ENCODE assay signal across 1 cellular context in genomic region chr20:50745634-50746137, GRCh38.
TF ChIP-seq lines count a peak whose summit lies in the region.

No MANE protein-coding gene starts in this region.

TF ChIP-seq in liver, 16 proteins besides CTCF, POLR2A, EP300 and RAD21 (continued from another document):
- no peak for TF ChIP-seq YY1 (IDR thresholded peaks at IDR 0.05)
- TF ChIP-seq ATF3 (IDR thresholded peaks at IDR 0.05), result no peak
- no peak for TF ChIP-seq HNF4G (IDR thresholded peaks at IDR 0.05)
- TF ChIP-seq JUND (IDR thresholded peaks at IDR 0.05), result no peak
- no peak for TF ChIP-seq FOXA1 (IDR thresholded peaks at IDR 0.05)
- TF ChIP-seq ZBTB33 (IDR thresholded peaks at IDR 0.05), result no peak
- TF ChIP-seq HNF4A (conservative IDR thresholded peaks at IDR 0.05), result no peak
- TF ChIP-seq MAX (IDR thresholded peaks at IDR 0.05), result no peak
